ENCODE assay signal across 25 cellular contexts in the genomic region with DNA sequence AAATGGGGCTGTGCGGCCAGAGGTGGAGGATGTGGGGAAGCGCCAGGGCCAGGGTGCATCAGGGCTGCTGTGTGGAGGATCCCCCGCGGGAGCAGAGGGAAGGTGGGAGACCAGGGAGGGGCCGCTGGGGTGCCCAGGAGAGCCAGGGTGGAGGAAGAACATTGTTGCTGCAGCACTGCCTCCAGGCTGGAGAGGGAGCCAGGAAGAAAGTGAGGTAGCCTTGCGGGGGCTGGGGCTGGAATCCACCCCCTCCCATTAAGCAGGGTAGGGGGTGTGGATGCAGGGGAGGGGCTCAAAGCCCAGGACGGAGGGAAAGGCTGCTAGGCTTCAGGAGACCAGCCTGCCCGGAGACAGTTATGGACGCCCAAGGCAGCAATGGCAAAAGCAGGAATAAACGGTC. TPM values are rescaled to one million over a fixed set of nuclear protein-coding genes. Genes with fewer than 3 reads are reported as not detected.
DNase-seq lines count a peak whose midpoint lies in the region; ATAC-seq and TF ChIP-seq lines count a peak whose summit lies in the region.
"Had no signal": no experiment of that assay in that cellular context is flagged by ENCODE, and none has a peak within 500 bp of the region (broad histone marks: within the 10 kb centered on the region; RNA-seq: fewer than 3 reads in every experiment).

No MANE protein-coding gene starts in this region.

- DNase-seq in H7 (peak; percentile 95), WERI-Rb-1 (peak; percentile 33), iPS-NIHi11 (ENCODE audit: low spot score) (peak; percentile 85), COLO829 (ENCODE audit: low spot score) (no peak), KBM-7 (no peak)
- DNase-seq: BE2C; Caco-2; CD4-positive, alpha-beta T cell; DMS 273 treated with DMSO at 0.1 percent for 48 hours; DMS79 treated with DMSO at 0.1 percent for 48 hours; GOT3; IMR-90; MV-4-11; NCI-H1105 treated with DMSO at 0.1 percent for 48 hours; NCI-H2029 treated with DMSO at 0.1 percent for 48 hours; NCI-H345; NCI-H524 treated with DMSO at 0.1 percent for 48 hours; OCI-M1; Right ventricle myocardium superior had no signal

- ATAC-seq in stimulated activated memory B cell treated with anti-CD40 and anti-IgM and Interleukin-4, amounts not matched to agents 10 μg/mL and 1 μg/mL and 100 μg/mL, for 72 hours, result no peak
- no peak for ATAC-seq in activated CD4-positive, CD25-positive, alpha-beta regulatory T cell treated with anti-CD3 and anti-CD28 coated beads, Interleukin-2, amount 50 U/mL, for 24 hours
- ATAC-seq in HG02610 (IDR thresholded peaks at IDR 0.05; ENCODE audit: unreplicated experiment), result no peak
- ATAC-seq: GM12878 had no signal

- H3K27ac Mint-ChIP-seq in stimulated activated memory B cell treated with anti-CD40 and anti-IgM and Interleukin-4, amounts not matched to agents 10 μg/mL and 1 μg/mL and 100 μg/mL, for 72 hours, result peak overlapping the region; percentile 79
- H3K27ac Mint-ChIP-seq: CD4-positive, alpha-beta T cell had no signal

- H3K27me3 Mint-ChIP-seq in stimulated activated memory B cell treated with anti-CD40 and anti-IgM and Interleukin-4, amounts not matched to agents 10 μg/mL and 1 μg/mL and 100 μg/mL, for 72 hours, result no peaks in the 10 kb centered on the region
- H3K27me3 Mint-ChIP-seq: CD4-positive, alpha-beta T cell had no signal

- H3K36me3 ChIP-seq in H7 (replicated peaks; ENCODE audit: control insufficient read depth, insufficient read depth, low read length) (no peaks in the 10 kb centered on the region; the same call in 1 of the 2 replicates), WERI-Rb-1 (no peaks in the 10 kb centered on the region; the same call in 1 of the 2 replicates)

- H3K4me3 Mint-ChIP-seq in stimulated activated memory B cell treated with anti-CD40 and anti-IgM and Interleukin-4, amounts not matched to agents 10 μg/mL and 1 μg/mL and 100 μg/mL, for 72 hours, result no peak overlapping the region
- H3K4me3 Mint-ChIP-seq: CD4-positive, alpha-beta T cell had no signal

- H3K36me3 Mint-ChIP-seq in stimulated activated memory B cell treated with anti-CD40 and anti-IgM and Interleukin-4, amounts not matched to agents 10 μg/mL and 1 μg/mL and 100 μg/mL, for 72 hours, result peaks cover 51% of the 10 kb centered on the region

- H3K9me3 ChIP-seq in WERI-Rb-1 (ENCODE audit: severe bottlenecking), result no peaks in the 10 kb centered on the region
- H3K9me3 ChIP-seq: BE2C, Caco-2 had no signal

- in situ Hi-C loops in KBM-7 (cut with MboI; ENCODE audit: low pct_unique_long_range_greater_than_20kb, low sequenced_read_pairs), result no loop called here

- 0 out of 2 replicates have a peak, but pooled peaks have one; percentile 3 for TF ChIP-seq CTCF in WERI-Rb-1 (IDR thresholded peaks at IDR 0.05; ENCODE audit: low read depth, low read length)

- H3K4me1 Mint-ChIP-seq in stimulated activated memory B cell treated with anti-CD40 and anti-IgM and Interleukin-4, amounts not matched to agents 10 μg/mL and 1 μg/mL and 100 μg/mL, for 72 hours, result peaks cover 13% of the 10 kb centered on the region

- H3K27me3 ChIP-seq in H7 (ENCODE audit: control insufficient read depth, insufficient read depth, low read length) (no peaks in the 10 kb centered on the region), WERI-Rb-1 (ENCODE audit: insufficient read depth, low read depth, severe bottlenecking) (no peaks in the 10 kb centered on the region)
- H3K27me3 ChIP-seq: BE2C had no signal

- peak overlapping the region; percentile 83 for H3K27ac ChIP-seq in WERI-Rb-1

- no peaks in the 10 kb centered on the region for H3K9me3 Mint-ChIP-seq in stimulated activated memory B cell treated with anti-CD40 and anti-IgM and Interleukin-4, amounts not matched to agents 10 μg/mL and 1 μg/mL and 100 μg/mL, for 72 hours
- H3K9me3 Mint-ChIP-seq: CD4-positive, alpha-beta T cell had no signal

- no peak overlapping the region for H3K4me3 ChIP-seq in H7 (ENCODE audit: insufficient read depth, low read depth, low read length)
- no peak overlapping the region for H3K4me3 ChIP-seq in WERI-Rb-1 (ENCODE audit: low read depth, low read length)
- H3K4me3 ChIP-seq: GM12878 had no signal

RNA-seq across cellular contexts. Expression of a gene that starts 15.1 kb away (rescaled TPM):
- 0.11 TPM in 1 of 2 replicates, not detected in the other for total RNA-seq in H7 (2014; rRNA removed; shearing (Covaris generic))
- total RNA-seq: A673, Caco-2, Right ventricle myocardium superior, SK-MEL-5 had no signal

RNA-seq across cellular contexts. Expression of a gene that starts 32.0 kb away (rescaled TPM):
- total RNA-seq in H7 (2014; rRNA removed; shearing (Covaris generic)), result 35.6 and 38.5 TPM in 2 replicates

RNA-seq across cellular contexts. Expression of a gene that starts 32.3 kb away (rescaled TPM):
- total RNA-seq in H7 (2014; rRNA removed; shearing (Covaris generic)), result 108 and 170 TPM in 2 replicates

Comparison
In these comparisons a context has a peak if more than half of its experiments do, and no peak if none do; other contexts are left out.
1. DNase-seq: peak in H7 (single experiment), WERI-Rb-1 (single experiment) and iPS-NIHi11 (single experiment); none in COLO829 (single experiment) and KBM-7 (single experiment).